Comparison of ENCODE assay signal across 16 cellular contexts in genomic region chr18:8073167-8073566, GRCh38.
DNase-seq lines count a peak whose midpoint lies in the region; ATAC-seq, FAIRE-seq and TF ChIP-seq lines count a peak whose summit lies in the region.
"Had no signal": no experiment of that assay in that cellular context is flagged by ENCODE, and none has a peak within 500 bp of the region (broad histone marks: within the 10 kb centered on the region; RNA-seq: fewer than 3 reads in every experiment).

No MANE protein-coding gene starts in this region.

- intact Hi-C loops in IMR-90 (cut with micrococcal nuclease) (no loop called here), K562 (cut with micrococcal nuclease) (no loop called here)

- TF ChIP-seq POLR2A in IMR-90 (IDR thresholded peaks at IDR 0.05; ENCODE audit: low read depth, low read length) (no peak), K562 (conservative IDR thresholded peaks at IDR 0.05) (no peak)

- POLR2A ChIA-PET in IMR-90 (lab: Charles Lee; ENCODE audit: unreplicated experiment) = interaction anchor here (0.6 kb wide), 1 partner anchor 17 kb away, joined by 3 read pairs; no protein-coding TSS in a partner anchor
- POLR2A ChIA-PET in K562 (lab: Yijun Ruan, JAX) = interaction anchor here (1.0 kb wide), 1 partner anchor 9 kb away, joined by 3 read pairs; no protein-coding TSS in a partner anchor

- H3K4me1 ChIP-seq in IMR-90 (ENCODE audit: control insufficient read depth, insufficient read depth, low read length) = no peaks in the 10 kb centered on the region
- H3K4me1 ChIP-seq in K562 (replicated peaks in 1 of 2; ENCODE audit: control insufficient read depth in 2 of 2, insufficient read depth in 2 of 2, low read length in 2 of 2) = no peaks in the 10 kb centered on the region
- H3K4me1 ChIP-seq: BLaER1 had no signal

- H3K79me2 ChIP-seq in K562 (ENCODE audit: control insufficient read depth, insufficient read depth, low read length) = no peaks in the 10 kb centered on the region

- H3K9ac ChIP-seq in IMR-90 (ENCODE audit: low read depth, low read length) (no peak overlapping the region), K562 (ENCODE audit: insufficient read depth in 1 of 2, low read depth in 2 of 2, low read length in 2 of 2) (no peak overlapping the region)
- H3K9ac ChIP-seq: BLaER1 had no signal

- H3K9me3 ChIP-seq in IMR-90 (ENCODE audit: control insufficient read depth, insufficient read depth, low read length) (no peaks in the 10 kb centered on the region), K562 (replicated peaks; ENCODE audit: control insufficient read depth, insufficient read depth, low read depth, low read length) (no peaks in the 10 kb centered on the region)
- H3K9me3 ChIP-seq: BLaER1 had no signal

- H3K36me3 ChIP-seq in IMR-90 (ENCODE audit: control insufficient read depth, insufficient read depth, low read length) (peaks cover 4% of the 10 kb centered on the region), K562 (ENCODE audit: control insufficient read depth, insufficient read depth, low read length) (no peaks in the 10 kb centered on the region)
- H3K36me3 ChIP-seq: BLaER1 had no signal

- in situ Hi-C loops in IMR-90 (cut with MboI; ENCODE audit: low sequenced_read_pairs) = no loop called here
- in situ Hi-C loops in K562 (cut with MboI) = no loop called here

- H2BK120ac ChIP-seq in IMR-90 (ENCODE audit: low read depth, low read length) = no peak overlapping the region

- H3K4me3 ChIP-seq in IMR-90 (ENCODE audit: insufficient read depth, low read depth, low read length) (no peak overlapping the region), K562 (no peak overlapping the region)
- H3K4me3 ChIP-seq: BLaER1 had no signal

- H3K23ac ChIP-seq in IMR-90 (ENCODE audit: low read depth, low read length) = no peak overlapping the region

- no peak overlapping the region for H2BK20ac ChIP-seq in IMR-90 (ENCODE audit: low read depth, low read length)

- H2AK9ac ChIP-seq in IMR-90 (replicated peaks; ENCODE audit: low read depth, low read length, poor library complexity) = no peak overlapping the region

- WGBS in IMR-90 (ENCODE audit: extremely low coverage in 2 of 2, insufficient read length in 1 of 2), 2 experiments = no CpG with 5 or more reads among the region's 3 CpGs
- WGBS in K562 (ENCODE audit: insufficient coverage, low coverage, missing lambda C conversion rate) = 3% methylated on average over 3 of the region's 3 CpGs

- no peak overlapping the region for H4K5ac ChIP-seq in IMR-90 (ENCODE audit: low read depth, low read length)

- H3K27me3 ChIP-seq in IMR-90 (ENCODE audit: control insufficient read depth, insufficient read depth, low read length) = no peaks in the 10 kb centered on the region
- no peaks in the 10 kb centered on the region for H3K27me3 ChIP-seq in K562 (ENCODE audit: control insufficient read depth in 2 of 2, insufficient read depth in 2 of 2, low read length in 2 of 2)
- H3K27me3 ChIP-seq: BLaER1 had no signal

- TF ChIP-seq RAD21 in IMR-90 (IDR thresholded peaks at IDR 0.05; ENCODE audit: low read length) (no peak), K562 (CRISPR knock-in tag; conservative IDR thresholded peaks at IDR 0.05 in 1 of 2, IDR thresholded peaks at IDR 0.05 in 1 of 2) (no peak)

- DNase-seq in DMS53 (lab: John Stamatoyannopoulos, UW) (peak; percentile 46), DMS53 treated with DMSO at 0.1 percent for 48 hours (lab: John Stamatoyannopoulos, UW; ENCODE audit: unreplicated experiment) (no peak), IMR-90 (no peak), K562 (ENCODE audit: extremely low read depth in 1 of 4, low spot score in 3 of 4) (no peak), GM19239 (ENCODE audit: insufficient read length, low spot score) (no peak)
- DNase-seq: CD4-positive, alpha-beta memory T cell; DMS79; GF-D8; H9; KG1 had no signal

- H4K20me1 ChIP-seq in IMR-90 (ENCODE audit: insufficient read depth, low read length) = no peaks in the 10 kb centered on the region
- H4K20me1 ChIP-seq in K562 (replicated peaks; ENCODE audit: control insufficient read depth, insufficient read depth, low read length) = no peaks in the 10 kb centered on the region
- H4K20me1 ChIP-seq: BLaER1 had no signal

- no peak overlapping the region for H3K4me2 ChIP-seq in IMR-90 (ENCODE audit: low read depth, low read length)
- no peak overlapping the region for H3K4me2 ChIP-seq in K562 (ENCODE audit: insufficient read depth, low read length)
- H3K4me2 ChIP-seq: BLaER1 had no signal

- H2AFZ ChIP-seq in IMR-90 (replicated peaks; ENCODE audit: low read length, poor library complexity) = no peak overlapping the region
- no peak overlapping the region for H2AFZ ChIP-seq in K562 (ENCODE audit: low read depth, low read length)

- dilution Hi-C loops in IMR-90 (cut with HindIII; ENCODE audit: low sequenced_read_pairs, unreplicated experiment) = no loop called here

- H3K9me1 ChIP-seq in IMR-90 (ENCODE audit: insufficient read depth, low read length) (no peaks in the 10 kb centered on the region), K562 (ENCODE audit: control insufficient read depth, insufficient read depth, low read length) (no peaks in the 10 kb centered on the region)

- no peak overlapping the region for H2BK15ac ChIP-seq in IMR-90 (ENCODE audit: low read depth, low read length)

- H3K18ac ChIP-seq in IMR-90 (ENCODE audit: low read depth, low read length) = no peak overlapping the region

- CTCF ChIA-PET in IMR-90 (lab: Yijun Ruan, JAX) (no interaction called here), K562 (lab: Yijun Ruan, JAX; ENCODE audit: low intra/inter-chr PET ratio) (no interaction called here)

- TF ChIP-seq EP300 in K562 (IDR thresholded peaks at IDR 0.05; ENCODE audit: low read length) = no peak

- ATAC-seq in IMR-90 (ENCODE audit: low read depth) (no peak), K562 (no peak), HG03442 (IDR thresholded peaks at IDR 0.05; ENCODE audit: unreplicated experiment) (no peak), HG02610 (IDR thresholded peaks at IDR 0.05; ENCODE audit: unreplicated experiment) (no peak)

- H3K27ac ChIP-seq in IMR-90 (ENCODE audit: insufficient read depth, low read length) (no peak overlapping the region), K562 (ENCODE audit: extremely low read depth, low read depth, low read length) (no peak overlapping the region)
- H3K27ac ChIP-seq: 22Rv1, BLaER1, HL-60 had no signal

- no peak overlapping the region for H3K56ac ChIP-seq in IMR-90 (ENCODE audit: extremely low read depth, insufficient read depth, low read length)

- H4K91ac ChIP-seq in IMR-90 (ENCODE audit: insufficient read depth, low read depth, low read length) = no peak overlapping the region

- BruUV-seq in IMR-90 (replicated peaks; lab: Mats Ljungman, UMichigan) (no TSS peak), K562 (replicated peaks; lab: Mats Ljungman, UMichigan) (no TSS peak)

- H3K14ac ChIP-seq in IMR-90 (replicated peaks; ENCODE audit: low read depth, low read length) = no peak overlapping the region

- H2AK5ac ChIP-seq in IMR-90 (ENCODE audit: low read depth, low read length) = no peak overlapping the region

- H3K79me1 ChIP-seq in IMR-90 (ENCODE audit: low read depth in 1 of 2, low read length in 2 of 2) = peaks cover 0 to 3% of the 10 kb centered on the region in 2 experiments; a peak in 1 of 4 replicates

- FAIRE-seq in K562 (lab: Jason Lieb, UNC) = no peak
- FAIRE-seq in GM19239 (lab: Jason Lieb, UNC) = no peak
- FAIRE-seq: H1 had no signal

- TF ChIP-seq CTCF in IMR-90 (conservative IDR thresholded peaks at IDR 0.05; ENCODE audit: low read depth, low read length) = no peak
- TF ChIP-seq CTCF in K562 (IDR thresholded peaks at IDR 0.05 in 2 of 3, conservative IDR thresholded peaks at IDR 0.05 in 1 of 3; ENCODE audit: insufficient read depth in 2 of 3, low read depth in 1 of 3, low read length in 3 of 3) = no peak

- no peak overlapping the region for H2BK5ac ChIP-seq in IMR-90 (ENCODE audit: low read depth, low read length, poor library complexity, severe bottlenecking)

- H3K4ac ChIP-seq in IMR-90 (ENCODE audit: low read depth, low read length) = no peak overlapping the region

- no peak overlapping the region for H4K8ac ChIP-seq in IMR-90 (ENCODE audit: low read depth in 2 of 2, low read length in 2 of 2)

TF ChIP-seq in IMR-90, 13 proteins besides CTCF, POLR2A, EP300 and RAD21:
- TF ChIP-seq FOS (IDR thresholded peaks at IDR 0.05; ENCODE audit: low read depth, low read length) (no peak), MAFK (IDR thresholded peaks at IDR 0.05; ENCODE audit: low read depth, low read length) (0 out of 2 replicates have a peak, but pooled peaks have one; percentile 23)

TF ChIP-seq in K562, 482 proteins besides CTCF, POLR2A, EP300 and RAD21:
- no peak for TF ChIP-seq ZNF696 (CRISPR knock-in tag; conservative IDR thresholded peaks at IDR 0.05)
- TF ChIP-seq NR1H2 (CRISPR knock-in tag; IDR thresholded peaks at IDR 0.05) = no peak
- no peak for TF ChIP-seq RUNX1 (IDR thresholded peaks at IDR 0.05; ENCODE audit: low read depth)
- no peak for TF ChIP-seq HDAC2 (IDR thresholded peaks at IDR 0.05)
- no peak for TF ChIP-seq FOS (IDR thresholded peaks at IDR 0.05; ENCODE audit: extremely low read depth, insufficient read length)
- no peak for TF ChIP-seq KAT7 (CRISPR knock-in tag; IDR thresholded peaks at IDR 0.05; ENCODE audit: borderline replicate concordance)
- peak; percentile 75 for TF ChIP-seq ATF3 (IDR thresholded peaks at IDR 0.05)
- no peak for TF ChIP-seq ATF3 (CRISPR knock-in tag; conservative IDR thresholded peaks at IDR 0.05)
- TF ChIP-seq ZNF740 (CRISPR knock-in tag; IDR thresholded peaks at IDR 0.05) = no peak
- TF ChIP-seq ZNF740 (tag; IDR thresholded peaks at IDR 0.05) = no peak
TF ChIP-seq in K562: peak in this region for 1.
